24 cellular contexts compared by ENCODE assay signal in genomic region chr10:86319626-86320025, GRCh38. TPM values are rescaled to one million over a fixed set of nuclear protein-coding genes. Genes with fewer than 3 reads are reported as not detected.
DNase-seq lines count a peak whose midpoint lies in the region; ATAC-seq and TF ChIP-seq lines count a peak whose summit lies in the region.
"Had no signal": no experiment of that assay in that cellular context is flagged by ENCODE, and none has a peak within 500 bp of the region (broad histone marks: within the 10 kb centered on the region; RNA-seq: fewer than 3 reads in every experiment).

No MANE protein-coding gene starts in this region.

- H3K27ac Mint-ChIP-seq in immature natural killer cell: no peak overlapping the region
- no peak overlapping the region for H3K27ac Mint-ChIP-seq in GM23338
- H3K27ac Mint-ChIP-seq: CD14-positive monocyte had no signal

- no peak overlapping the region for H3K4me2 ChIP-seq in GM23338

- no peak overlapping the region for H3K4me3 Mint-ChIP-seq in immature natural killer cell
- no peak overlapping the region for H3K4me3 Mint-ChIP-seq in GM23338
- H3K4me3 Mint-ChIP-seq: CD14-positive monocyte had no signal

- no peaks in the 10 kb centered on the region for H3K36me3 ChIP-seq in GM23338 (ENCODE audit: insufficient read depth)

- H3K27ac ChIP-seq in substantia nigra (ENCODE audit: low read depth, low read length, poor library complexity, severe bottlenecking): peak overlapping the region; percentile 42
- H3K27ac ChIP-seq in GM23338 (ENCODE audit: low read depth): no peak overlapping the region
- H3K27ac ChIP-seq: GM23248, RWPE1 had no signal

- H3K4me1 ChIP-seq in GM23338 (ENCODE audit: insufficient read depth): no peaks in the 10 kb centered on the region

- H4K20me1 ChIP-seq in GM23338 (replicated peaks; ENCODE audit: insufficient read depth): no peaks in the 10 kb centered on the region

- no peaks in the 10 kb centered on the region for H3K27me3 ChIP-seq in GM23338 (ENCODE audit: insufficient read depth)

- peak; percentile 52 for DNase-seq in activated effector memory CD4-positive, alpha-beta T cell treated with anti-CD3 and anti-CD28 coated beads, Interleukin-2, amount 50 U/mL, for 16 hours
- DNase-seq in activated effector memory CD4-positive, alpha-beta T cell treated with Interleukin-2 at 50 U/mL for 16 hours: no peak
- peak; percentile 58 for DNase-seq in left kidney (ENCODE audit: low read depth, low spot score)
- no peak for DNase-seq in substantia nigra (lab: John Stamatoyannopoulos, UW)
- no peak for DNase-seq in immature natural killer cell
- DNase-seq in GM23338 (ENCODE audit: low spot score): no peak
- no peak for DNase-seq in NCI-H1930 (lab: John Stamatoyannopoulos, UW)
- DNase-seq: AML-193; DMS53; GDM1; GM23248; HCEC 1CT; Kasumi-1; NCI-H1048; NCI-H1417 treated with DMSO at 0.1 percent for 48 hours; NCI-H2029; NCI-H524 treated with DMSO at 0.1 percent for 48 hours; NK-92 treated with Interleukin-12 subunit alpha and Interleukin-12 subunit beta, amount 100 ng/mL, for 24 hours; SIG-M5 had no signal

- H3K36me3 Mint-ChIP-seq in immature natural killer cell (no peaks in the 10 kb centered on the region), GM23338 (ENCODE audit: low read depth) (no peaks in the 10 kb centered on the region)
- H3K36me3 Mint-ChIP-seq: CD14-positive monocyte had no signal

- no peak for TF ChIP-seq CTCF in GM23338 (conservative IDR thresholded peaks at IDR 0.05; ENCODE audit: low read depth in 2 of 2)

- H3K79me2 ChIP-seq in GM23338 (replicated peaks; ENCODE audit: insufficient read depth): no peaks in the 10 kb centered on the region

- peaks cover 2 to 8% (median 4%) of the 10 kb centered on the region in 3 donors for H3K27me3 Mint-ChIP-seq in immature natural killer cell (ENCODE audit: low read depth in 3 of 3)
- no peaks in the 10 kb centered on the region for H3K27me3 Mint-ChIP-seq in GM23338 (ENCODE audit: insufficient read depth, low read depth, poor library complexity)

- no peak overlapping the region for H2AFZ ChIP-seq in GM23338
- H2AFZ ChIP-seq: GM23248 had no signal

- no peaks in the 10 kb centered on the region for H3K9me2 ChIP-seq in GM23338 (ENCODE audit: insufficient read depth)

- H3K4me3 ChIP-seq in GM23338: no peak overlapping the region
- H3K4me3 ChIP-seq: GM23248 had no signal

- H3K4me1 Mint-ChIP-seq in immature natural killer cell (no peaks in the 10 kb centered on the region), GM23338 (peaks cover 2% of the 10 kb centered on the region; the same call in 1 of the 3 replicates)
- H3K4me1 Mint-ChIP-seq: CD14-positive monocyte had no signal

- H3K9me3 Mint-ChIP-seq in immature natural killer cell (no peaks in the 10 kb centered on the region), GM23338 (no peaks in the 10 kb centered on the region)
- H3K9me3 Mint-ChIP-seq: CD14-positive monocyte had no signal

- ATAC-seq in SK-N-SH treated with all-trans-retinoic acid at 6 μM for 48 hours (no peak), GM23338 (no peak; the same call in 2 of the 3 replicates)

- H3F3A ChIP-seq in GM23338 (replicated peaks; ENCODE audit: low read depth): no peaks in the 10 kb centered on the region

TF ChIP-seq in SK-N-SH treated with all-trans-retinoic acid at 6 μM for 48 hours, 23 proteins besides CTCF, POLR2A, EP300 and RAD21 (continues in another document):
- no peak for TF ChIP-seq ZC3H10 (CRISPR knock-in tag; IDR thresholded peaks at IDR 0.05)
- no peak for TF ChIP-seq PPARA (CRISPR knock-in tag; IDR thresholded peaks at IDR 0.05; ENCODE audit: borderline replicate concordance)
- TF ChIP-seq TCF4 (CRISPR knock-in tag; IDR thresholded peaks at IDR 0.05; ENCODE audit: borderline replicate concordance): no peak
- peak; percentile 84 for TF ChIP-seq ZNF70 (CRISPR knock-in tag; IDR thresholded peaks at IDR 0.05)
- TF ChIP-seq, protein P1, sequence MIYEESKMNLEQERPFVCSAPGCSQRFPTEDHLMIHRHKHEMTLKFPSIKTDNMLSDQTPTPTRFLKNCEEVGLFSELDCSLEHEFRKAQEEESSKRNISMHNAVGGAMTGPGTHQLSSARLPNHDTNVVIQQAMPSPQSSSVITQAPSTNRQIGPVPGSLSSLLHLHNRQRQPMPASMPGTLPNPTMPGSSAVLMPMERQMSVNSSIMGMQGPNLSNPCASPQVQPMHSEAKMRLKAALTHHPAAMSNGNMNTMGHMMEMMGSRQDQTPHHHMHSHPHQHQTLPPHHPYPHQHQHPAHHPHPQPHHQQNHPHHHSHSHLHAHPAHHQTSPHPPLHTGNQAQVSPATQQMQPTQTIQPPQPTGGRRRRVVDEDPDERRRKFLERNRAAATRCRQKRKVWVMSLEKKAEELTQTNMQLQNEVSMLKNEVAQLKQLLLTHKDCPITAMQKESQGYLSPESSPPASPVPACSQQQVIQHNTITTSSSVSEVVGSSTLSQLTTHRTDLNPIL (CRISPR knock-in tag; IDR thresholded peaks at IDR 0.05; ENCODE audit: low read depth): no peak
- no peak for TF ChIP-seq ESRRG (CRISPR knock-in tag; IDR thresholded peaks at IDR 0.05)
- TF ChIP-seq, protein P2, sequence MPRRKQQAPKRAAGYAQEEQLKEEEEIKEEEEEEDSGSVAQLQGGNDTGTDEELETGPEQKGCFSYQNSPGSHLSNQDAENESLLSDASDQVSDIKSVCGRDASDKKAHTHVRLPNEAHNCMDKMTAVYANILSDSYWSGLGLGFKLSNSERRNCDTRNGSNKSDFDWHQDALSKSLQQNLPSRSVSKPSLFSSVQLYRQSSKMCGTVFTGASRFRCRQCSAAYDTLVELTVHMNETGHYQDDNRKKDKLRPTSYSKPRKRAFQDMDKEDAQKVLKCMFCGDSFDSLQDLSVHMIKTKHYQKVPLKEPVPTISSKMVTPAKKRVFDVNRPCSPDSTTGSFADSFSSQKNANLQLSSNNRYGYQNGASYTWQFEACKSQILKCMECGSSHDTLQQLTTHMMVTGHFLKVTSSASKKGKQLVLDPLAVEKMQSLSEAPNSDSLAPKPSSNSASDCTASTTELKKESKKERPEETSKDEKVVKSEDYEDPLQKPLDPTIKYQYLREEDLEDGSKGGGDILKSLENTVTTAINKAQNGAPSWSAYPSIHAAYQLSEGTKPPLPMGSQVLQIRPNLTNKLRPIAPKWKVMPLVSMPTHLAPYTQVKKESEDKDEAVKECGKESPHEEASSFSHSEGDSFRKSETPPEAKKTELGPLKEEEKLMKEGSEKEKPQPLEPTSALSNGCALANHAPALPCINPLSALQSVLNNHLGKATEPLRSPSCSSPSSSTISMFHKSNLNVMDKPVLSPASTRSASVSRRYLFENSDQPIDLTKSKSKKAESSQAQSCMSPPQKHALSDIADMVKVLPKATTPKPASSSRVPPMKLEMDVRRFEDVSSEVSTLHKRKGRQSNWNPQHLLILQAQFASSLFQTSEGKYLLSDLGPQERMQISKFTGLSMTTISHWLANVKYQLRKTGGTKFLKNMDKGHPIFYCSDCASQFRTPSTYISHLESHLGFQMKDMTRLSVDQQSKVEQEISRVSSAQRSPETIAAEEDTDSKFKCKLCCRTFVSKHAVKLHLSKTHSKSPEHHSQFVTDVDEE (CRISPR knock-in tag; IDR thresholded peaks at IDR 0.05): no peak

TF ChIP-seq in GM23338, 12 proteins besides CTCF, POLR2A, EP300 and RAD21 (continues in another document):
- TF ChIP-seq JUNB (IDR thresholded peaks at IDR 0.05; ENCODE audit: unreplicated experiment): no peak
- TF ChIP-seq, protein P3, sequence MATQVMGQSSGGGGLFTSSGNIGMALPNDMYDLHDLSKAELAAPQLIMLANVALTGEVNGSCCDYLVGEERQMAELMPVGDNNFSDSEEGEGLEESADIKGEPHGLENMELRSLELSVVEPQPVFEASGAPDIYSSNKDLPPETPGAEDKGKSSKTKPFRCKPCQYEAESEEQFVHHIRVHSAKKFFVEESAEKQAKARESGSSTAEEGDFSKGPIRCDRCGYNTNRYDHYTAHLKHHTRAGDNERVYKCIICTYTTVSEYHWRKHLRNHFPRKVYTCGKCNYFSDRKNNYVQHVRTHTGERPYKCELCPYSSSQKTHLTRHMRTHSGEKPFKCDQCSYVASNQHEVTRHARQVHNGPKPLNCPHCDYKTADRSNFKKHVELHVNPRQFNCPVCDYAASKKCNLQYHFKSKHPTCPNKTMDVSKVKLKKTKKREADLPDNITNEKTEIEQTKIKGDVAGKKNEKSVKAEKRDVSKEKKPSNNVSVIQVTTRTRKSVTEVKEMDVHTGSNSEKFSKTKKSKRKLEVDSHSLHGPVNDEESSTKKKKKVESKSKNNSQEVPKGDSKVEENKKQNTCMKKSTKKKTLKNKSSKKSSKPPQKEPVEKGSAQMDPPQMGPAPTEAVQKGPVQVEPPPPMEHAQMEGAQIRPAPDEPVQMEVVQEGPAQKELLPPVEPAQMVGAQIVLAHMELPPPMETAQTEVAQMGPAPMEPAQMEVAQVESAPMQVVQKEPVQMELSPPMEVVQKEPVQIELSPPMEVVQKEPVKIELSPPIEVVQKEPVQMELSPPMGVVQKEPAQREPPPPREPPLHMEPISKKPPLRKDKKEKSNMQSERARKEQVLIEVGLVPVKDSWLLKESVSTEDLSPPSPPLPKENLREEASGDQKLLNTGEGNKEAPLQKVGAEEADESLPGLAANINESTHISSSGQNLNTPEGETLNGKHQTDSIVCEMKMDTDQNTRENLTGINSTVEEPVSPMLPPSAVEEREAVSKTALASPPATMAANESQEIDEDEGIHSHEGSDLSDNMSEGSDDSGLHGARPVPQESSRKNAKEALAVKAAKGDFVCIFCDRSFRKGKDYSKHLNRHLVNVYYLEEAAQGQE (IDR thresholded peaks at IDR 0.05; ENCODE audit: unreplicated experiment): no peak

RNA-seq across cellular contexts. Expression of gene GRID1, which starts 47.0 kb away (rescaled TPM):
- polyA plus RNA-seq in immature natural killer cell: not detected
- 0.14 and 0.82 TPM in 2 replicates for total RNA-seq in GM23338 (2014; rRNA removed; shearing (Covaris generic))
- polyA plus RNA-seq in GM23338 (2016; fragmentation: Nextera tagmentation; extraction: Ambion mirVana): 0.09 and 0.15 TPM in 2 replicates
- total RNA-seq: GM23248, MCF 10A had no signal
- polyA plus RNA-seq: AG04450, CD14-positive monocyte, GM23248 had no signal

Comparison
In these comparisons a context has a peak if more than half of its experiments do, and no peak if none do; other contexts are left out.
1. DNase-seq: peak in activated effector memory CD4-positive, alpha-beta T cell treated with anti-CD3 and anti-CD28 coated beads, Interleukin-2, amount 50 U/mL, for 16 hours (single experiment) and left kidney (single experiment); none in activated effector memory CD4-positive, alpha-beta T cell treated with Interleukin-2 at 50 U/mL for 16 hours (single experiment), substantia nigra (0 of 49), immature natural killer cell (0 of 3), GM23338 (single experiment) and NCI-H1930 (0 of 2).